13 cellular contexts compared by ENCODE assay signal in the genomic region with DNA sequence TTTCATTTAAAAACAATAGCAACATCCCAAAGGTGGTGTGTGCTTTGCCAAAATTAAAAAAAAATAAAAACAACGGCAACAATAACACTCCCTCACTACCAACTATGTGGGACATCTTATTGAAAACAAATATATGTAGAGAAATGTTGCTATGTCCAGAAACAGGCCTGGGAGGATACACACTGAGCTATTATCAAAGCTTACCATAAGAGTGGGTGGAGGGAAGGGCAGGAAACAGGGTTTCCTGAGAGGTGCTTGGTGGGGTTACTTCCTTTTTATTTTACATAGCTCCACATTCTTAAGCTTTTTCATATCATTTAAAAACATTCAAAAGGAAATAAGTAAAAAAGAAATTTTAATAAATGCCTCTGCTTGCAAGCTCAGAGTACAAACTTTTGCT.
A peak's percentile ranks its signal among the peaks of the same experiment; 100 is the strongest.
DNase-seq lines count a peak whose midpoint lies in the region; ATAC-seq, FAIRE-seq and TF ChIP-seq lines count a peak whose summit lies in the region.
"Had no signal": no experiment of that assay in that cellular context is flagged by ENCODE, and none has a peak within 500 bp of the region (broad histone marks: within the 10 kb centered on the region; RNA-seq: fewer than 3 reads in every experiment).

No MANE protein-coding gene starts in this region.

- H3K4me2 ChIP-seq in DND-41 (ENCODE audit: insufficient read depth, low read length) (no peak overlapping the region), Loucy (ENCODE audit: low read depth, low read length, poor library complexity, severe bottlenecking) (peak overlapping the region; percentile 74), GM12878 (ENCODE audit: control insufficient read depth, insufficient read depth) (no peak overlapping the region), mammary epithelial cell (ENCODE audit: insufficient read depth, low read depth, low read length) (no peak overlapping the region)

- CTCF ChIA-PET in GM12878 (lab: Yijun Ruan, JAX) = interaction anchor here (1.1 kb wide), 1 partner anchor 471 kb away, joined by 3 read pairs; no protein-coding TSS in a partner anchor
- CTCF ChIA-PET in mammary epithelial cell (lab: Charles Lee; ENCODE audit: low non-redundant PET) = no interaction called here

- H3K4me1 ChIP-seq in DND-41 (ENCODE audit: insufficient read depth, low read length) = peaks cover 20% of the 10 kb centered on the region
- peaks cover 27% of the 10 kb centered on the region for H3K4me1 ChIP-seq in Loucy (ENCODE audit: insufficient read depth, low read length, poor library complexity, severe bottlenecking)
- no peaks in the 10 kb centered on the region; the same call in 1 of the 2 replicates for H3K4me1 ChIP-seq in GM12878 (ENCODE audit: control insufficient read depth, insufficient read depth, low read length)
- peaks cover 0 to 35% (median 12%) of the 10 kb centered on the region in 4 donors for H3K4me1 ChIP-seq in right lobe of liver
- H3K4me1 ChIP-seq in mammary epithelial cell (ENCODE audit: insufficient read depth, low read length) = peaks cover 16% of the 10 kb centered on the region
- H3K4me1 ChIP-seq: SJSA1 had no signal

- H3K79me2 ChIP-seq in DND-41 (ENCODE audit: insufficient read depth, low read length) = no peaks in the 10 kb centered on the region
- no peaks in the 10 kb centered on the region for H3K79me2 ChIP-seq in Loucy (ENCODE audit: insufficient read depth, low read length)
- H3K79me2 ChIP-seq in GM12878 (ENCODE audit: control insufficient read depth, insufficient read depth, low read length) = no peaks in the 10 kb centered on the region
- H3K79me2 ChIP-seq in mammary epithelial cell (ENCODE audit: insufficient read depth, low read length) = no peaks in the 10 kb centered on the region

- in situ Hi-C loops in GM12878 (cut with MboI) (no loop called here), mammary epithelial cell (cut with MboI; ENCODE audit: low sequenced_read_pairs in 2 of 2) (no loop called here)

- TF ChIP-seq POLR2A in GM12878 (IDR thresholded peaks at IDR 0.05; ENCODE audit: low read depth, low read length) (no peak), right lobe of liver (IDR thresholded peaks at IDR 0.05) (no peak), GM18505 (IDR thresholded peaks at IDR 0.05; ENCODE audit: borderline replicate concordance, extremely low read depth, insufficient read depth, insufficient read length) (no peak)

- POLR2A ChIA-PET in GM12878 (lab: Charles Lee) = no interaction called here

- no peaks in the 10 kb centered on the region for H4K20me1 ChIP-seq in DND-41 (ENCODE audit: insufficient read depth, low read length)
- H4K20me1 ChIP-seq in Loucy (ENCODE audit: insufficient read depth, low read length, poor library complexity, severe bottlenecking) = no peaks in the 10 kb centered on the region
- no peaks in the 10 kb centered on the region for H4K20me1 ChIP-seq in GM12878 (ENCODE audit: control insufficient read depth, insufficient read depth)
- H4K20me1 ChIP-seq in mammary epithelial cell (ENCODE audit: insufficient read depth, low read length) = no peaks in the 10 kb centered on the region

- H3K9me2 ChIP-seq in Loucy (replicated peaks; ENCODE audit: low read depth, low read length) = no peaks in the 10 kb centered on the region

- DNase-seq in DND-41 = no peak
- DNase-seq in GM12878 (ENCODE audit: low read depth, low spot score) = no peak
- DNase-seq in right lobe of liver = no peak
- DNase-seq in mammary epithelial cell = no peak
- no peak for DNase-seq in activated effector memory CD4-positive, alpha-beta T cell treated with Interleukin-2 at 50 U/mL for 16 hours
- DNase-seq: activated CD4-positive, alpha-beta T cell treated with anti-CD3 and anti-CD28 coated beads, Interleukin-2, amount 50 U/mL, for 48 hours; NCI-H1048; NCI-H526 had no signal

- intact Hi-C loops in GM12878 (cut with micrococcal nuclease; ENCODE audit: unreplicated experiment) (no loop called here), right lobe of liver (cut with DNase I) (no loop called here), mammary epithelial cell (cut with micrococcal nuclease) (no loop called here)

- TF ChIP-seq RAD21 in GM12878 (IDR thresholded peaks at IDR 0.05; ENCODE audit: insufficient read depth, low read depth, low read length) = no peak

- H3K36me3 ChIP-seq in DND-41 (ENCODE audit: insufficient read depth, low read length) (peaks cover 92% of the 10 kb centered on the region), Loucy (ENCODE audit: insufficient read depth, low read length) (no peaks in the 10 kb centered on the region), GM12878 (ENCODE audit: control insufficient read depth in 2 of 2, insufficient read depth in 2 of 2, low read length in 1 of 2) (peaks cover 0 to 5% of the 10 kb centered on the region in 2 experiments; a peak in 1 of 4 replicates), right lobe of liver (peaks cover 0 to 7% (median 0%) of the 10 kb centered on the region in 4 donors), mammary epithelial cell (ENCODE audit: insufficient read depth, low read length) (no peaks in the 10 kb centered on the region)
- H3K36me3 ChIP-seq: SJSA1 had no signal

- H3F3A ChIP-seq in Loucy (ENCODE audit: low read depth) = peaks cover 7% of the 10 kb centered on the region

- ATAC-seq in DND-41 (ENCODE audit: insufficient read depth, low read depth) = peak; percentile 81
- ATAC-seq in GM12878 = peak; percentile 62
- peak; percentile 24 to 53 (median 32) for ATAC-seq in right lobe of liver
- no peak for ATAC-seq in GM18505 (IDR thresholded peaks at IDR 0.05; ENCODE audit: unreplicated experiment)
- ATAC-seq in GM18858 (IDR thresholded peaks at IDR 0.05; ENCODE audit: unreplicated experiment) = no peak

- BruUV-seq in GM12878 (replicated peaks; lab: Mats Ljungman, UMichigan) = no TSS peak
- BruUV-seq in mammary epithelial cell (replicated peaks; lab: Mats Ljungman, UMichigan) = no TSS peak

- no peak for FAIRE-seq in GM12878 (lab: Jason Lieb, UNC)

- TF ChIP-seq EP300 in GM12878 (IDR thresholded peaks at IDR 0.05; ENCODE audit: borderline replicate concordance in 1 of 2, control insufficient read depth in 1 of 2, low read depth in 2 of 2, low read length in 2 of 2) = no peak

- TF ChIP-seq CTCF in DND-41 (IDR thresholded peaks at IDR 0.05; ENCODE audit: borderline replicate concordance, extremely low read depth, low read length, poor library complexity, severe bottlenecking) = no peak
- TF ChIP-seq CTCF in Loucy (conservative IDR thresholded peaks at IDR 0.05; ENCODE audit: low read length) = no peak
- TF ChIP-seq CTCF in GM12878 (IDR thresholded peaks at IDR 0.05 in 2 of 3, conservative IDR thresholded peaks at IDR 0.05 in 1 of 3; ENCODE audit: control insufficient read depth in 2 of 3, extremely low read depth in 1 of 3, insufficient read depth in 1 of 3, low read depth in 3 of 3, low read length in 3 of 3) = no peak
- no peak for TF ChIP-seq CTCF in right lobe of liver (IDR thresholded peaks at IDR 0.05)
- TF ChIP-seq CTCF in mammary epithelial cell (conservative IDR thresholded peaks at IDR 0.05 in 1 of 2, IDR thresholded peaks at IDR 0.05 in 1 of 2; ENCODE audit: extremely low read depth in 1 of 2, insufficient read depth in 1 of 2, low read depth in 1 of 2, low read length in 2 of 2) = no peak

- H3K4me3 ChIP-seq in DND-41 (ENCODE audit: low read depth in 1 of 2, low read length in 2 of 2) (no peak overlapping the region), Loucy (ENCODE audit: low read length, poor library complexity, severe bottlenecking) (peak overlapping the region; percentile 57), GM12878 (no peak overlapping the region), right lobe of liver (no peak overlapping the region), mammary epithelial cell (replicated peaks in 1 of 3; ENCODE audit: insufficient read depth in 1 of 3, low read depth in 2 of 3, low read length in 3 of 3) (no peak overlapping the region)
- H3K4me3 ChIP-seq: SJSA1 had no signal

- H3K9ac ChIP-seq in DND-41 (ENCODE audit: low read depth, low read length) (no peak overlapping the region), Loucy (ENCODE audit: low read depth, low read length, poor library complexity, severe bottlenecking) (peak overlapping the region; percentile 45), GM12878 (ENCODE audit: control insufficient read depth, insufficient read depth, low read length) (no peak overlapping the region), mammary epithelial cell (ENCODE audit: insufficient read depth, low read length) (no peak overlapping the region)

- SMC1A ChIA-PET in GM12878 (lab: Charles Lee; ENCODE audit: uncharacterized antibody, unreplicated experiment) = interaction anchor here (0.7 to 1.9 kb wide), 5 partner anchors 10 to 97 kb away, joined by 3 to 5 read pairs (median 4); no protein-coding TSS in a partner anchor

- H3K27ac ChIP-seq in DND-41 (ENCODE audit: low read length) = no peak overlapping the region
- H3K27ac ChIP-seq in GM12878 (ENCODE audit: control insufficient read depth, insufficient read depth) = no peak overlapping the region
- H3K27ac ChIP-seq in right lobe of liver = peak overlapping the region in 1 of 3 donors; percentile 5
- H3K27ac ChIP-seq in mammary epithelial cell (ENCODE audit: insufficient read depth, low read depth, low read length) = no peak overlapping the region
- H3K27ac ChIP-seq: HL-60, SJSA1 had no signal

- dilution Hi-C loops in mammary epithelial cell (cut with HindIII; ENCODE audit: low sequenced_read_pairs) = no loop called here

- 0% methylated on average over 1 of the region's 1 CpG for WGBS in GM12878 (ENCODE audit: insufficient coverage, insufficient replicate concordance, low lambda C conversion rate, missing lambda C conversion rate)
- WGBS in right lobe of liver (ENCODE audit: insufficient coverage, low coverage, low lambda C conversion rate, missing lambda C conversion rate) = 16% methylated on average over 1 of the region's 1 CpG
- 93% methylated on average over 1 of the region's 1 CpG for WGBS in mammary epithelial cell (ENCODE audit: low coverage, missing lambda C conversion rate)

- H3K9me3 ChIP-seq in DND-41 (ENCODE audit: insufficient read depth, low read length, severe bottlenecking) (no peaks in the 10 kb centered on the region), Loucy (ENCODE audit: insufficient read depth, low read depth, low read length) (no peaks in the 10 kb centered on the region), GM12878 (replicated peaks; ENCODE audit: control insufficient read depth, insufficient read depth, low read length) (no peaks in the 10 kb centered on the region), right lobe of liver (no peaks in the 10 kb centered on the region), mammary epithelial cell (replicated peaks; ENCODE audit: insufficient read depth, low read length) (no peaks in the 10 kb centered on the region)
- H3K9me3 ChIP-seq: SJSA1 had no signal

- RAD21 ChIA-PET in GM12878 (lab: Charles Lee; ENCODE audit: unreplicated experiment) = interaction anchor here (0.6 to 1.1 kb wide), 5 partner anchors 44 to 297 kb away, joined by 3 to 5 read pairs (median 3); no protein-coding TSS in a partner anchor

- H2AFZ ChIP-seq in DND-41 (ENCODE audit: low read depth, low read length) = no peak overlapping the region
- no peak overlapping the region for H2AFZ ChIP-seq in Loucy (ENCODE audit: low read length)
- no peak overlapping the region for H2AFZ ChIP-seq in GM12878 (ENCODE audit: control insufficient read depth, low read depth, low read length)
- no peak overlapping the region for H2AFZ ChIP-seq in mammary epithelial cell (ENCODE audit: low read depth, low read length)

- H3K27me3 ChIP-seq in DND-41 (ENCODE audit: insufficient read depth, low read length, poor library complexity) (no peaks in the 10 kb centered on the region), Loucy (ENCODE audit: insufficient read depth, low read length, poor library complexity, severe bottlenecking) (no peaks in the 10 kb centered on the region), GM12878 (replicated peaks in 1 of 2; ENCODE audit: control insufficient read depth in 2 of 2, insufficient read depth in 2 of 2, low read length in 1 of 2) (no peaks in the 10 kb centered on the region), right lobe of liver (no peaks in the 10 kb centered on the region), mammary epithelial cell (ENCODE audit: insufficient read depth, low read length) (no peaks in the 10 kb centered on the region)
- H3K27me3 ChIP-seq: SJSA1 had no signal

Comparison
In these comparisons a context has a peak if more than half of its experiments do, and no peak if none do; other contexts are left out.
1. ATAC-seq: peak in DND-41 (single experiment), GM12878 (single experiment) and right lobe of liver (4 of 4); none in GM18505 (single experiment) and GM18858 (single experiment).